ENCODE assay signal across 12 cellular contexts in the genomic region with DNA sequence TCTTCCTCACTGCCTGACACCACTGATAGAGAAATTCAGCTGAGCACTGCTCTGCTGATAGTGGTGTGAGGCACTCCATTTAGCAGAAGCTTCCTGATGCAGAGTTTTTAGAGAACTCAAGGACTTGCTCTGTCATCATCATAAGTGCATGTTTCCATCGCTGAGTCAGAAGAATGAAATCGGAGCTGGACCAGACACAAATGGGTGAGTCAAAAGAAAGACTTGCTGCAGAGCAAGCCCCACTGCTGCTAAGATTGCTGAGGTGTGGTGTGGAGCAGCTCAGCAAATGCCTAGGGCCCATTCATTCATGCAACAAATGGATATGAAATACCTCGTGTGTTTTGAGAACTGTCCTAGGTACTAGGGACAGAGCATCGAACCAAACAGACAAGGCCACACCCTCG.
A peak's percentile ranks its signal among the peaks of the same experiment; 100 is the strongest.
DNase-seq lines count a peak whose midpoint lies in the region; TF ChIP-seq lines count a peak whose summit lies in the region.
"Had no signal": no experiment of that assay in that cellular context is flagged by ENCODE, and none has a peak within 500 bp of the region (broad histone marks: within the 10 kb centered on the region; RNA-seq: fewer than 3 reads in every experiment).

No MANE protein-coding gene starts in this region.

- H3K27ac Mint-ChIP-seq in activated CD4-positive, alpha-beta memory T cell treated with anti-CD3 and anti-CD28 coated beads, Interleukin-2, amount 10 ng/mL, durations not matched to agents 7 days and 5 days, result no peak overlapping the region
- H3K27ac Mint-ChIP-seq: T-helper 2 cell treated with Interferon-gamma antibody and Interleukin-4, amounts not matched to agents 5 μg/mL and 100 μg/mL, for 36 hours had no signal

- H3K4me3 ChIP-seq in fibroblast of villous mesenchyme (ENCODE audit: low read depth, low read length) (no peak overlapping the region), retinal pigment epithelial cell (ENCODE audit: low read length) (no peak overlapping the region)

- peaks cover 8% of the 10 kb centered on the region for H3K27me3 Mint-ChIP-seq in activated CD4-positive, alpha-beta memory T cell treated with anti-CD3 and anti-CD28 coated beads, Interleukin-2, amount 10 ng/mL, durations not matched to agents 7 days and 5 days

- POLR2A ChIA-PET in activated CD4-positive, alpha-beta memory T cell treated with anti-CD3 and anti-CD28 coated beads, Interleukin-2, amount 10 ng/mL, durations not matched to agents 7 days and 5 days (lab: Charles Lee), result no interaction called here

- TF ChIP-seq CTCF in fibroblast of villous mesenchyme (IDR thresholded peaks at IDR 0.05; ENCODE audit: insufficient read depth, low read depth, low read length), result no peak
- no peak for TF ChIP-seq CTCF in retinal pigment epithelial cell (conservative IDR thresholded peaks at IDR 0.05; ENCODE audit: low read depth, low read length)

- H3K9me3 Mint-ChIP-seq in activated CD4-positive, alpha-beta memory T cell treated with anti-CD3 and anti-CD28 coated beads, Interleukin-2, amount 10 ng/mL, durations not matched to agents 7 days and 5 days, result no peaks in the 10 kb centered on the region
- H3K9me3 Mint-ChIP-seq: T-helper 2 cell treated with Interferon-gamma antibody and Interleukin-4, amounts not matched to agents 5 μg/mL and 100 μg/mL, for 36 hours had no signal

- no peaks in the 10 kb centered on the region for H3K36me3 Mint-ChIP-seq in activated CD4-positive, alpha-beta memory T cell treated with anti-CD3 and anti-CD28 coated beads, Interleukin-2, amount 10 ng/mL, durations not matched to agents 7 days and 5 days (ENCODE audit: low read depth)

- H3K4me1 Mint-ChIP-seq in activated CD4-positive, alpha-beta memory T cell treated with anti-CD3 and anti-CD28 coated beads, Interleukin-2, amount 10 ng/mL, durations not matched to agents 7 days and 5 days, result no peaks in the 10 kb centered on the region

- DNase-seq in ELR (ENCODE audit: low read depth), result peak; percentile 90
- DNase-seq in RPMI7951 (ENCODE audit: low read depth), result peak; percentile 92
- DNase-seq in fibroblast of villous mesenchyme (ENCODE audit: low read depth), result peak; percentile 85
- peak; percentile 86 for DNase-seq in retinal pigment epithelial cell (ENCODE audit: low read depth)
- no peak for DNase-seq in NCI-H1436 treated with DMSO at 0.1 percent for 48 hours (lab: John Stamatoyannopoulos, UW)
- no peak for DNase-seq in superior temporal gyrus (ENCODE audit: extremely low spot score)
- DNase-seq in putamen (ENCODE audit: low spot score), result no peak
- DNase-seq in activated CD4-positive, alpha-beta memory T cell treated with anti-CD3 and anti-CD28 coated beads, Interleukin-2, amount 10 ng/mL, durations not matched to agents 7 days and 5 days, result no peak
- DNase-seq: activated naive CD4-positive, alpha-beta T cell; NCI-H1436; stimulated activated CD4-positive, alpha-beta T cell treated with anti-CD3 and anti-CD28 coated beads, Interleukin-4, amount 100 ng/mL, for 1 hour had no signal

- CTCF ChIA-PET in activated CD4-positive, alpha-beta memory T cell treated with anti-CD3 and anti-CD28 coated beads, Interleukin-2, amount 10 ng/mL, durations not matched to agents 7 days and 5 days (lab: Charles Lee), result no interaction called here

- H3K4me3 Mint-ChIP-seq in activated CD4-positive, alpha-beta memory T cell treated with anti-CD3 and anti-CD28 coated beads, Interleukin-2, amount 10 ng/mL, durations not matched to agents 7 days and 5 days, result no peak overlapping the region
- H3K4me3 Mint-ChIP-seq: T-helper 2 cell treated with Interferon-gamma antibody and Interleukin-4, amounts not matched to agents 5 μg/mL and 100 μg/mL, for 36 hours had no signal

Comparison
In these comparisons a context has a peak if more than half of its experiments do, and no peak if none do; other contexts are left out.
1. DNase-seq: peak in ELR (single experiment), RPMI7951 (single experiment), fibroblast of villous mesenchyme (single experiment) and retinal pigment epithelial cell (single experiment); none in NCI-H1436 treated with DMSO at 0.1 percent for 48 hours (single experiment), superior temporal gyrus (single experiment), putamen (single experiment) and activated CD4-positive, alpha-beta memory T cell treated with anti-CD3 and anti-CD28 coated beads, Interleukin-2, amount 10 ng/mL, durations not matched to agents 7 days and 5 days (single experiment).